ENCODE assay signal across 8 cellular contexts in the genomic region with DNA sequence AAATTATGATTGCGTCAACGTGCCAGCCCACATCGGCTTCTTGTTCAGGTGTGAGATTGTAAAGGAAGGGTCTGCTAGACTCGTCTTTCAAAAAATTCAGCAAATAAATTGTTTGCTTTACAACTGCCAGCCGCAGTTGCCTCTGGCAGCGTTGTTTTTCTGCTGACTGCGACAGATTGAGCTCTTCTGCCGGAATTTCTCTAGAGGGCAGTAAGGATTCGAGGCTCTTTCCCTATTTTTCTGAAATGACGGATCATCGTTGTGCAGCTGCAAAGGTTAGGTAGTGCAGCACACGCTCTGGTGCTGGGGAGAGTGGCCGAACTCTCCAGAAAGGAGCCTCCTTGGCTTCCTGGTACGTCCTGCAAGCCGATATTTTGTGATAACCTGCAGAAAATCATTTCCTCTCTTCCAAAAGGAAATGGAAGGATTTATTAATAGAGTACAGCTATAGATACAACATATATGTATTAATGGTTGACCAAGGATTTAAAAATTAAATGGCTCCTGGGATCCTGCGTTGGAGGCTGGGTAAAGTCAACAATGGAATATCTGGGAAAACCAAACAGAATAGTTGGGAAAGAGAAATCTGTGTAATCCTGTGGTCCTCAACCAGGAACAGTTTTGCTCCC.
DNase-seq lines count a peak whose midpoint lies in the region; ATAC-seq, FAIRE-seq and TF ChIP-seq lines count a peak whose summit lies in the region.

No MANE protein-coding gene starts in this region.

- no peak overlapping the region for H3K27ac Mint-ChIP-seq in activated CD8-positive, alpha-beta T cell treated with anti-CD3 and anti-CD28 coated beads for 36 hours

- H3K9ac ChIP-seq in subcutaneous abdominal adipose tissue (ENCODE audit: low read length in 5 of 5): no peak overlapping the region

- peaks cover 0 to 3% (median 0%) of the 10 kb centered on the region in 5 donors for H3K9me3 ChIP-seq in subcutaneous abdominal adipose tissue (ENCODE audit: control insufficient read depth in 5 of 5, low read length in 5 of 5)

- H3K27ac ChIP-seq in subcutaneous abdominal adipose tissue (ENCODE audit: low read depth, low read length): no peak overlapping the region

- intact Hi-C loops in activated CD8-positive, alpha-beta T cell treated with anti-CD3 and anti-CD28 coated beads for 36 hours (cut with micrococcal nuclease): loop anchor here (5.0 to 10.0 kb wide), 2 partner anchors 64 to 901 kb away; no protein-coding TSS in a partner anchor

- H3K27me3 Mint-ChIP-seq in activated CD8-positive, alpha-beta T cell treated with anti-CD3 and anti-CD28 coated beads for 36 hours: no peaks in the 10 kb centered on the region

- peaks cover 0 to 2% (median 0%) of the 10 kb centered on the region in 5 donors for H3K27me3 ChIP-seq in subcutaneous abdominal adipose tissue (ENCODE audit: control insufficient read depth in 5 of 5, insufficient read depth in 4 of 5, low read length in 5 of 5)

- peak; percentile 78 for FAIRE-seq in A204.1 (lab: Jason Lieb, UNC)

- no peaks in the 10 kb centered on the region for H3K36me3 ChIP-seq in subcutaneous abdominal adipose tissue (ENCODE audit: control insufficient read depth in 5 of 5, insufficient read depth in 5 of 5, low read length in 5 of 5)

- CTCF ChIA-PET in activated CD8-positive, alpha-beta T cell treated with anti-CD3 and anti-CD28 coated beads for 36 hours (lab: Charles Lee): interaction anchor here (1.0 to 2.4 kb wide), 11 partner anchors 9 to 1234 kb away, joined by 3 to 17 read pairs (median 6); no protein-coding TSS in a partner anchor

- POLR2A ChIA-PET in activated CD8-positive, alpha-beta T cell treated with anti-CD3 and anti-CD28 coated beads for 36 hours (lab: Charles Lee): no interaction called here

- DNase-seq in HS-27A (ENCODE audit: low read depth) (peak; percentile 12), SHP77 treated with DMSO at 0.1 percent for 48 hours (lab: John Stamatoyannopoulos, UW) (peak; percentile 64), glomerular visceral epithelial cell (ENCODE audit: extremely low spot score) (peak; percentile 16)
- no peak for DNase-seq in activated CD8-positive, alpha-beta T cell treated with anti-CD3 and anti-CD28 coated beads for 36 hours
- DNase-seq in activated effector memory CD4-positive, alpha-beta T cell treated with anti-CD3 and anti-CD28 coated beads, Interleukin-2, amount 50 U/mL, for 16 hours: no peak

- no peaks in the 10 kb centered on the region for H3K9me3 Mint-ChIP-seq in activated CD8-positive, alpha-beta T cell treated with anti-CD3 and anti-CD28 coated beads for 36 hours

- no peak for ATAC-seq in activated CD8-positive, alpha-beta T cell treated with anti-CD3 and anti-CD28 coated beads for 36 hours
- no peak for ATAC-seq in GM21360 (IDR thresholded peaks at IDR 0.05; ENCODE audit: unreplicated experiment)

- no peaks in the 10 kb centered on the region for H3K36me3 Mint-ChIP-seq in activated CD8-positive, alpha-beta T cell treated with anti-CD3 and anti-CD28 coated beads for 36 hours (ENCODE audit: low read depth)

- no peak overlapping the region for H3K4me3 Mint-ChIP-seq in activated CD8-positive, alpha-beta T cell treated with anti-CD3 and anti-CD28 coated beads for 36 hours

- H3K4me3 ChIP-seq in subcutaneous abdominal adipose tissue (ENCODE audit: low read depth in 1 of 5, low read length in 5 of 5): peak overlapping the region in 3 of 5 donors; percentile 29 to 38 (median 31)

- peaks cover 7% of the 10 kb centered on the region for H3K4me1 Mint-ChIP-seq in activated CD8-positive, alpha-beta T cell treated with anti-CD3 and anti-CD28 coated beads for 36 hours (ENCODE audit: low read depth)

- no peak for TF ChIP-seq CTCF in activated CD8-positive, alpha-beta T cell treated with anti-CD3 and anti-CD28 coated beads for 36 hours (IDR thresholded peaks at IDR 0.05)

- peaks cover 0 to 14% (median 11%) of the 10 kb centered on the region in 5 donors for H3K4me1 ChIP-seq in subcutaneous abdominal adipose tissue (ENCODE audit: control insufficient read depth in 5 of 5, insufficient read depth in 5 of 5, low read length in 5 of 5)

Comparison
In these comparisons a context has a peak if more than half of its experiments do, and no peak if none do; other contexts are left out.
1. DNase-seq: peak in HS-27A (single experiment), SHP77 treated with DMSO at 0.1 percent for 48 hours (single experiment) and glomerular visceral epithelial cell (single experiment); none in activated CD8-positive, alpha-beta T cell treated with anti-CD3 and anti-CD28 coated beads for 36 hours (single experiment) and activated effector memory CD4-positive, alpha-beta T cell treated with anti-CD3 and anti-CD28 coated beads, Interleukin-2, amount 50 U/mL, for 16 hours (single experiment).